ENCODE assay signal across 15 cellular contexts in the genomic region with DNA sequence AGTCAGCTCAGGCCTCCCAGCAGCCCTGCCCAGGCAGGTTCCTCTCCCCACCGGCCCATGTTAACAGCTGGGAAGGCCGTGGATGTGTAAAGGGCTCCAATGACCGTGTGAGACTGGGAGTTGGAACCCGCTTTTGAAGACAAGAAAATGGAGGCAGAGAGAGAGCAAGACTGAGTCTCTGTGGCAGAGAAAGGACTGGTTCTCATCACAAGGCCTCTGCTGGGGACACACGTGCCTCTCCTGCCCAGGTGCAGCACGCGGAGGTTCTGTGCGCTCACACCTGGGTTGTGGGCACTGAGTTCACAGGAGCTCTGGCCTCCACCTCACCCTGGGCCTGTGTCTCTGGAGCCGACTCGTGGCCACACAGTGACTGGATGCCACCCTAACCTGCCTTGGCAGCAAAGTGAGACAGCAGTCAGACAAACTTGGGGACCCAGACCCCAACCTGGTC. TPM values are rescaled to one million over a fixed set of nuclear protein-coding genes. Genes with fewer than 3 reads are reported as not detected.
DNase-seq lines count a peak whose midpoint lies in the region; ATAC-seq lines count a peak whose summit lies in the region.
"Had no signal": no experiment of that assay in that cellular context is flagged by ENCODE, and none has a peak within 500 bp of the region (broad histone marks: within the 10 kb centered on the region; RNA-seq: fewer than 3 reads in every experiment).

No MANE protein-coding gene starts in this region.

- intact Hi-C loops in aorta (cut with DNase I) = no loop called here

- DNase-seq in stimulated activated CD4-positive, alpha-beta T cell treated with anti-CD3 and anti-CD28 coated beads, Interleukin-1b, Interleukin-23, amount 100 ng/mL, for 48 hours = peak; percentile 2
- no peak for DNase-seq in stimulated activated CD4-positive, alpha-beta T cell treated with anti-CD3 and anti-CD28 coated beads, Interleukin-4, amount 100 ng/mL, for 4 hours
- DNase-seq in activated T-cell treated with anti-CD3 and anti-CD28 coated beads, Interleukin-2, amount 50 U/mL, for 48 hours = peak; percentile 25 to 29
- peak; percentile 18 for DNase-seq in left lobe of liver (ENCODE audit: low spot score)
- peak; percentile 30 to 66 for DNase-seq in aorta
- no peak for DNase-seq in SKM-1 (lab: John Stamatoyannopoulos, UW; ENCODE audit: unreplicated experiment)
- DNase-seq in mucosa of gallbladder (ENCODE audit: low spot score) = no peak
- DNase-seq: AML-193; NCI-H1436; NK-92 treated with Interleukin-12 subunit alpha and Interleukin-12 subunit beta, amount 100 ng/mL, for 24 hours had no signal

- H3K4me1 ChIP-seq in aorta (ENCODE audit: control insufficient read depth in 1 of 2, insufficient read depth in 2 of 2, low read length in 2 of 2) = no peaks in the 10 kb centered on the region
- H3K4me1 ChIP-seq: esophagus muscularis mucosa had no signal

- no peak overlapping the region for H3K27ac ChIP-seq in aorta (ENCODE audit: low read depth in 1 of 2, low read length in 2 of 2)
- H3K27ac ChIP-seq: esophagus muscularis mucosa had no signal

- 94 to 96% methylated on average over 10 of the region's 10 CpGs for WGBS in aorta, 2 donors

- H3K36me3 ChIP-seq in aorta (ENCODE audit: control insufficient read depth in 1 of 2, insufficient read depth in 2 of 2, low read length in 1 of 2) = no peaks in the 10 kb centered on the region
- H3K36me3 ChIP-seq: esophagus muscularis mucosa had no signal

- ATAC-seq in left lobe of liver (no peak), aorta (ENCODE audit: low FRiP score) (no peak), GM19397 (IDR thresholded peaks at IDR 0.05; ENCODE audit: unreplicated experiment) (no peak)
- ATAC-seq: GM23338; stimulated activated memory B cell treated with anti-CD40 and anti-IgM and Interleukin-4, amounts not matched to agents 10 μg/mL and 1 μg/mL and 100 μg/mL, for 72 hours had no signal

- no peaks in the 10 kb centered on the region for H3K9me3 ChIP-seq in aorta (ENCODE audit: control insufficient read depth, low read length)
- H3K9me3 ChIP-seq: esophagus muscularis mucosa had no signal

- no peaks in the 10 kb centered on the region for H3K27me3 ChIP-seq in aorta (ENCODE audit: control insufficient read depth in 1 of 2, insufficient read depth in 2 of 2, low read length in 1 of 2)

- no peak overlapping the region for H3K4me3 ChIP-seq in aorta (ENCODE audit: low read length in 2 of 2)
- H3K4me3 ChIP-seq: esophagus muscularis mucosa, GM23338 had no signal

RNA-seq across cellular contexts. Expression of gene RUNX3, which starts 27.0 kb away (rescaled TPM):
- 0.86 TPM for total RNA-seq in left lobe of liver
- 1 to 10 TPM; 2.9 to 4.4 TPM for total RNA-seq in aorta
- 1 to 10 TPM; 1.1 to 1.3 TPM for polyA plus RNA-seq in aorta
- total RNA-seq in mucosa of gallbladder = 7.4 TPM
- total RNA-seq: dermis microvascular lymphatic vessel endothelial cell had no signal

Comparison
In these comparisons a context has a peak if more than half of its experiments do, and no peak if none do; other contexts are left out.
1. DNase-seq: peak in stimulated activated CD4-positive, alpha-beta T cell treated with anti-CD3 and anti-CD28 coated beads, Interleukin-1b, Interleukin-23, amount 100 ng/mL, for 48 hours (single experiment), activated T-cell treated with anti-CD3 and anti-CD28 coated beads, Interleukin-2, amount 50 U/mL, for 48 hours (2 of 2), left lobe of liver (single experiment) and aorta (2 of 2); none in stimulated activated CD4-positive, alpha-beta T cell treated with anti-CD3 and anti-CD28 coated beads, Interleukin-4, amount 100 ng/mL, for 4 hours (0 of 2), SKM-1 (single experiment) and mucosa of gallbladder (single experiment).